10 cellular contexts compared by ENCODE assay signal in genomic region chr4:123671633-123672404, GRCh38.
A peak's percentile ranks its signal among the peaks of the same experiment; 100 is the strongest.
DNase-seq lines count a peak whose midpoint lies in the region; ATAC-seq lines count a peak whose summit lies in the region.
"Had no signal": no experiment of that assay in that cellular context is flagged by ENCODE, and none has a peak within 500 bp of the region (broad histone marks: within the 10 kb centered on the region; RNA-seq: fewer than 3 reads in every experiment).

No MANE protein-coding gene starts in this region.

- peak; percentile 28 for DNase-seq in activated CD4-positive, alpha-beta T cell treated with anti-CD3 and anti-CD28 coated beads, Interleukin-2, amount 10 ng/mL, durations not matched to agents 7 days and 5 days
- DNase-seq in activated CD4-positive, alpha-beta T cell treated with anti-CD3 and anti-CD28 coated beads for 1 hour: no peak
- DNase-seq in T-helper 2 cell treated with Interferon-gamma antibody and Interleukin-4, amounts not matched to agents 5 μg/mL and 100 μg/mL, for 36 hours (ENCODE audit: low spot score): peak; percentile 26
- DNase-seq in stimulated activated effector memory CD8-positive, alpha-beta T cell treated with anti-CD3 and anti-CD28 coated beads, Interleukin-12 subunit alpha, Interleukin-12 subunit beta, amount 100 ng/mL, for 72 hours (ENCODE audit: low spot score in 2 of 2): no peak
- DNase-seq in DMS153 treated with DMSO at 0.1 percent for 48 hours (lab: John Stamatoyannopoulos, UW; ENCODE audit: unreplicated experiment): no peak
- DNase-seq in DMS53 treated with DMSO at 0.1 percent for 48 hours (lab: John Stamatoyannopoulos, UW; ENCODE audit: unreplicated experiment): no peak
- no peak for DNase-seq in CD4-positive, alpha-beta memory T cell

- peak overlapping the region; percentile 56 for H3K4me3 Mint-ChIP-seq in activated CD4-positive, alpha-beta T cell treated with anti-CD3 and anti-CD28 coated beads, Interleukin-2, amount 10 ng/mL, durations not matched to agents 7 days and 5 days
- H3K4me3 Mint-ChIP-seq in T-helper 2 cell treated with Interferon-gamma antibody and Interleukin-4, amounts not matched to agents 5 μg/mL and 100 μg/mL, for 36 hours: no peak overlapping the region
- no peak overlapping the region for H3K4me3 Mint-ChIP-seq in stimulated activated effector memory CD8-positive, alpha-beta T cell treated with anti-CD3 and anti-CD28 coated beads, Interleukin-12 subunit alpha, Interleukin-12 subunit beta, amount 100 ng/mL, for 72 hours
- H3K4me3 Mint-ChIP-seq in CD4-positive, alpha-beta memory T cell: peak overlapping the region in 2 of 8 donors; percentile 2 to 51
- H3K4me3 Mint-ChIP-seq: central memory CD8-positive, alpha-beta T cell had no signal

- CTCF ChIA-PET in activated CD4-positive, alpha-beta T cell treated with anti-CD3 and anti-CD28 coated beads, Interleukin-2, amount 10 ng/mL, durations not matched to agents 7 days and 5 days (lab: Charles Lee): no interaction called here
- CTCF ChIA-PET in CD4-positive, alpha-beta memory T cell (lab: Charles Lee; ENCODE audit: partially characterized antibody): interaction anchor here (0.9 to 1.9 kb wide), 2 partner anchors 18 to 108 kb away, joined by 3 to 7 read pairs; no protein-coding TSS in a partner anchor

- H3K27ac ChIP-seq in CD4-positive, alpha-beta memory T cell (ENCODE audit: low read depth, low read length): no peak overlapping the region
- H3K27ac ChIP-seq: HL-60 had no signal

- H3K4me1 Mint-ChIP-seq in activated CD4-positive, alpha-beta T cell treated with anti-CD3 and anti-CD28 coated beads, Interleukin-2, amount 10 ng/mL, durations not matched to agents 7 days and 5 days: peaks cover 27% of the 10 kb centered on the region
- peaks cover 24% of the 10 kb centered on the region for H3K4me1 Mint-ChIP-seq in T-helper 2 cell treated with Interferon-gamma antibody and Interleukin-4, amounts not matched to agents 5 μg/mL and 100 μg/mL, for 36 hours (ENCODE audit: low read depth)
- peaks cover 21% of the 10 kb centered on the region for H3K4me1 Mint-ChIP-seq in stimulated activated effector memory CD8-positive, alpha-beta T cell treated with anti-CD3 and anti-CD28 coated beads, Interleukin-12 subunit alpha, Interleukin-12 subunit beta, amount 100 ng/mL, for 72 hours
- H3K4me1 Mint-ChIP-seq in CD4-positive, alpha-beta memory T cell: peaks cover 1 to 7% (median 5%) of the 10 kb centered on the region in 4 donors
- H3K4me1 Mint-ChIP-seq: central memory CD8-positive, alpha-beta T cell had no signal

- no peak overlapping the region for H3K27ac Mint-ChIP-seq in activated CD4-positive, alpha-beta T cell treated with anti-CD3 and anti-CD28 coated beads, Interleukin-2, amount 10 ng/mL, durations not matched to agents 7 days and 5 days
- H3K27ac Mint-ChIP-seq in T-helper 2 cell treated with Interferon-gamma antibody and Interleukin-4, amounts not matched to agents 5 μg/mL and 100 μg/mL, for 36 hours: no peak overlapping the region
- H3K27ac Mint-ChIP-seq in stimulated activated effector memory CD8-positive, alpha-beta T cell treated with anti-CD3 and anti-CD28 coated beads, Interleukin-12 subunit alpha, Interleukin-12 subunit beta, amount 100 ng/mL, for 72 hours: no peak overlapping the region
- H3K27ac Mint-ChIP-seq in CD4-positive, alpha-beta memory T cell: no peak overlapping the region

- no peak overlapping the region for H3K4me3 ChIP-seq in CD4-positive, alpha-beta memory T cell (ENCODE audit: low read length in 2 of 2)

- POLR2A ChIA-PET in activated CD4-positive, alpha-beta T cell treated with anti-CD3 and anti-CD28 coated beads, Interleukin-2, amount 10 ng/mL, durations not matched to agents 7 days and 5 days (lab: Charles Lee): interaction anchor here (0.7 kb wide), 1 partner anchor 219 kb away, joined by 3 read pairs; no protein-coding TSS in a partner anchor
- POLR2A ChIA-PET in CD4-positive, alpha-beta memory T cell (lab: Charles Lee; ENCODE audit: partially characterized antibody): no interaction called here

- H3K36me3 Mint-ChIP-seq in activated CD4-positive, alpha-beta T cell treated with anti-CD3 and anti-CD28 coated beads, Interleukin-2, amount 10 ng/mL, durations not matched to agents 7 days and 5 days (ENCODE audit: low read depth): peaks cover 6% of the 10 kb centered on the region
- no peaks in the 10 kb centered on the region for H3K36me3 Mint-ChIP-seq in T-helper 2 cell treated with Interferon-gamma antibody and Interleukin-4, amounts not matched to agents 5 μg/mL and 100 μg/mL, for 36 hours (ENCODE audit: low read depth)
- H3K36me3 Mint-ChIP-seq in stimulated activated effector memory CD8-positive, alpha-beta T cell treated with anti-CD3 and anti-CD28 coated beads, Interleukin-12 subunit alpha, Interleukin-12 subunit beta, amount 100 ng/mL, for 72 hours: no peaks in the 10 kb centered on the region
- H3K36me3 Mint-ChIP-seq in CD4-positive, alpha-beta memory T cell: no peaks in the 10 kb centered on the region

- H3K27me3 ChIP-seq in CD4-positive, alpha-beta memory T cell (ENCODE audit: insufficient read depth, low read length): no peaks in the 10 kb centered on the region

- ATAC-seq in HG02938 (IDR thresholded peaks at IDR 0.05; ENCODE audit: unreplicated experiment): peak; percentile 97
- ATAC-seq in stimulated activated effector memory CD8-positive, alpha-beta T cell treated with anti-CD3 and anti-CD28 coated beads, Interleukin-12 subunit alpha, Interleukin-12 subunit beta, amount 100 ng/mL, for 72 hours: peak; percentile 75

- no peaks in the 10 kb centered on the region for H3K4me1 ChIP-seq in CD4-positive, alpha-beta memory T cell (ENCODE audit: insufficient read depth, low read length)

- intact Hi-C loops in CD4-positive, alpha-beta memory T cell (cut with micrococcal nuclease): no loop called here

- H3K27me3 Mint-ChIP-seq in activated CD4-positive, alpha-beta T cell treated with anti-CD3 and anti-CD28 coated beads, Interleukin-2, amount 10 ng/mL, durations not matched to agents 7 days and 5 days: peaks cover 39% of the 10 kb centered on the region
- H3K27me3 Mint-ChIP-seq in T-helper 2 cell treated with Interferon-gamma antibody and Interleukin-4, amounts not matched to agents 5 μg/mL and 100 μg/mL, for 36 hours (ENCODE audit: low read depth): peaks cover 64% of the 10 kb centered on the region
- H3K27me3 Mint-ChIP-seq in CD4-positive, alpha-beta memory T cell: peaks cover 0 to 1% of the 10 kb centered on the region in 2 donors
- H3K27me3 Mint-ChIP-seq: central memory CD8-positive, alpha-beta T cell had no signal

- H3K9me3 Mint-ChIP-seq in activated CD4-positive, alpha-beta T cell treated with anti-CD3 and anti-CD28 coated beads, Interleukin-2, amount 10 ng/mL, durations not matched to agents 7 days and 5 days: no peaks in the 10 kb centered on the region
- no peaks in the 10 kb centered on the region for H3K9me3 Mint-ChIP-seq in T-helper 2 cell treated with Interferon-gamma antibody and Interleukin-4, amounts not matched to agents 5 μg/mL and 100 μg/mL, for 36 hours
- H3K9me3 Mint-ChIP-seq in stimulated activated effector memory CD8-positive, alpha-beta T cell treated with anti-CD3 and anti-CD28 coated beads, Interleukin-12 subunit alpha, Interleukin-12 subunit beta, amount 100 ng/mL, for 72 hours: no peaks in the 10 kb centered on the region
- peaks cover 0 to 1% (median 0%) of the 10 kb centered on the region in 8 donors for H3K9me3 Mint-ChIP-seq in CD4-positive, alpha-beta memory T cell
- H3K9me3 Mint-ChIP-seq: central memory CD8-positive, alpha-beta T cell had no signal

- H3K36me3 ChIP-seq in CD4-positive, alpha-beta memory T cell (ENCODE audit: insufficient read depth, low read length): no peaks in the 10 kb centered on the region

- no peaks in the 10 kb centered on the region for H3K9me3 ChIP-seq in CD4-positive, alpha-beta memory T cell (ENCODE audit: control insufficient read depth in 1 of 2, low read length in 2 of 2)

Comparison
In these comparisons a context has a peak if more than half of its experiments do, and no peak if none do; other contexts are left out.
1. DNase-seq: peak in activated CD4-positive, alpha-beta T cell treated with anti-CD3 and anti-CD28 coated beads, Interleukin-2, amount 10 ng/mL, durations not matched to agents 7 days and 5 days (single experiment) and T-helper 2 cell treated with Interferon-gamma antibody and Interleukin-4, amounts not matched to agents 5 μg/mL and 100 μg/mL, for 36 hours (single experiment); none in activated CD4-positive, alpha-beta T cell treated with anti-CD3 and anti-CD28 coated beads for 1 hour (single experiment), stimulated activated effector memory CD8-positive, alpha-beta T cell treated with anti-CD3 and anti-CD28 coated beads, Interleukin-12 subunit alpha, Interleukin-12 subunit beta, amount 100 ng/mL, for 72 hours (0 of 2), DMS153 treated with DMSO at 0.1 percent for 48 hours (single experiment), DMS53 treated with DMSO at 0.1 percent for 48 hours (single experiment) and CD4-positive, alpha-beta memory T cell (0 of 5).